7 cellular contexts compared by ENCODE assay signal in the genomic region with DNA sequence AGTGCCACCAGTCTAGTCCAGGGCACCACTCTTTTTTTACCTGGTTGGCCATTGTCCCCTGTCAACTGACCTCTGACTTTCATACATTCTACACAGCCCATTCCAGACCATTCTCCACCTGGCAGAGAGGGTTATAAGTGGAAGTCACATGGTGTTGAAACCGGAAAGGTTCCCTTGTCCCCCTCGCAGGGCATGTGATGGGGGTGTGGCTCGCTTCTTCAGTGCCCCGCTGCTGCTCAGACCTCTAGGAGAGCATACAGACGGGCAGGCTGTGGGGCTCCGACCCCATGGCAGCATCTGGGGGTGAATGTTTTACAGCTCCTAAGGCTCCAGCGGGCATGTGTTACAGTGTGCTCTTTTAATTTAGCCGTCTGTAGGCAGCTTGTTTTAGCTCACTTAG. TPM values are rescaled to one million over a fixed set of nuclear protein-coding genes. Genes with fewer than 3 reads are reported as not detected.
A peak's percentile ranks its signal among the peaks of the same experiment; 100 is the strongest.
DNase-seq lines count a peak whose midpoint lies in the region; ATAC-seq and TF ChIP-seq lines count a peak whose summit lies in the region.
"Not testable (repeated sequence)": the region's sequence is repeated elsewhere in the genome, so short reads cannot be mapped to it uniquely, and the experiment has no call there.

No MANE protein-coding gene starts in this region.

- in situ Hi-C loops in gastrocnemius medialis (cut with MboI; ENCODE audit: low sequenced_read_pairs in 4 of 4), result not testable (repeated sequence)

- H3K36me3 Mint-ChIP-seq in CD14-positive monocyte (peaks cover 84 to 92% of the 10 kb centered on the region in 2 donors), endodermal cell (ENCODE audit: low read depth) (peaks cover 81% of the 10 kb centered on the region), nephron progenitor cell (ENCODE audit: low read depth) (peaks cover 85% of the 10 kb centered on the region)
- peaks cover 46% of the 10 kb centered on the region for H3K36me3 Mint-ChIP-seq in activated naive CD8-positive, alpha-beta T cell treated with anti-CD3 and anti-CD28 coated beads, Interleukin-2, amount 50 U/mL, for 24 hours (ENCODE audit: low read depth)

- not testable (repeated sequence) for H3K9me3 Mint-ChIP-seq in CD14-positive monocyte; activated naive CD8-positive, alpha-beta T cell treated with anti-CD3 and anti-CD28 coated beads, Interleukin-2, amount 50 U/mL, for 24 hours; endodermal cell; nephron progenitor cell

- not testable (repeated sequence) for H3K9ac ChIP-seq in endodermal cell (ENCODE audit: extremely low read depth, low read length, poor library complexity, severe bottlenecking)

- H3K27ac ChIP-seq in RWPE1 (peak overlapping the region; percentile 75), gastrocnemius medialis (peak overlapping the region in 3 of 4 donors; percentile 73 to 81 (median 75))
- not testable (repeated sequence) for H3K27ac ChIP-seq in endodermal cell (ENCODE audit: low read depth, low read length); upper lobe of right lung

- not testable (repeated sequence) for H3K4me1 ChIP-seq in endodermal cell (ENCODE audit: control insufficient read depth, insufficient read depth, low read length); upper lobe of right lung
- peaks cover 12 to 42% of the 10 kb centered on the region in 2 donors for H3K4me1 ChIP-seq in gastrocnemius medialis

- peaks cover 13% of the 10 kb centered on the region for H3K4me1 Mint-ChIP-seq in CD14-positive monocyte
- peaks cover 12% of the 10 kb centered on the region for H3K4me1 Mint-ChIP-seq in activated naive CD8-positive, alpha-beta T cell treated with anti-CD3 and anti-CD28 coated beads, Interleukin-2, amount 50 U/mL, for 24 hours
- H3K4me1 Mint-ChIP-seq in endodermal cell, result not testable (repeated sequence)
- H3K4me1 Mint-ChIP-seq in nephron progenitor cell, result peaks cover 25% of the 10 kb centered on the region

- DNase-seq in CD14-positive monocyte (ENCODE audit: low spot score); RWPE1 (ENCODE audit: low spot score); activated naive CD8-positive, alpha-beta T cell treated with anti-CD3 and anti-CD28 coated beads, Interleukin-2, amount 50 U/mL, for 24 hours; nephron progenitor cell; gastrocnemius medialis: not testable (repeated sequence)
- DNase-seq in endodermal cell, result peak; percentile 46
- DNase-seq in upper lobe of right lung, result peak; percentile 62

- not testable (repeated sequence) for H3K4me3 ChIP-seq in endodermal cell (ENCODE audit: low read length); gastrocnemius medialis; upper lobe of right lung

- CTCF ChIA-PET in RWPE1 (lab: Yijun Ruan, JAX), result not testable (repeated sequence)

- not testable (repeated sequence) for H3K4me3 Mint-ChIP-seq in CD14-positive monocyte; activated naive CD8-positive, alpha-beta T cell treated with anti-CD3 and anti-CD28 coated beads, Interleukin-2, amount 50 U/mL, for 24 hours; endodermal cell; nephron progenitor cell

- H3K27me3 Mint-ChIP-seq in CD14-positive monocyte (ENCODE audit: low read depth in 3 of 3); activated naive CD8-positive, alpha-beta T cell treated with anti-CD3 and anti-CD28 coated beads, Interleukin-2, amount 50 U/mL, for 24 hours; endodermal cell (ENCODE audit: insufficient read depth); nephron progenitor cell (ENCODE audit: low read depth, poor library complexity): not testable (repeated sequence)

- POLR2A ChIA-PET in RWPE1 (lab: Yijun Ruan, JAX; ENCODE audit: low non-redundant PET), result not testable (repeated sequence)

- ATAC-seq in activated naive CD8-positive, alpha-beta T cell treated with anti-CD3 and anti-CD28 coated beads, Interleukin-2, amount 50 U/mL, for 24 hours; gastrocnemius medialis; upper lobe of right lung: not testable (repeated sequence)

- not testable (repeated sequence) for TF ChIP-seq CTCF in CD14-positive monocyte (IDR thresholded peaks at IDR 0.05); RWPE1 (conservative IDR thresholded peaks at IDR 0.05; ENCODE audit: low read depth); endodermal cell (conservative IDR thresholded peaks at IDR 0.05); nephron progenitor cell (IDR thresholded peaks at IDR 0.05); gastrocnemius medialis (IDR thresholded peaks at IDR 0.05 in 4 of 5, conservative IDR thresholded peaks at IDR 0.05 in 1 of 5); upper lobe of right lung (IDR thresholded peaks at IDR 0.05)

- intact Hi-C loops in CD14-positive monocyte (cut with micrococcal nuclease); gastrocnemius medialis (cut with DNase I; ENCODE audit: low total_unique reads); upper lobe of right lung (cut with DNase I): not testable (repeated sequence)

- not testable (repeated sequence) for H3K27me3 ChIP-seq in endodermal cell (ENCODE audit: control insufficient read depth, insufficient read depth, low read length, poor library complexity, severe bottlenecking); gastrocnemius medialis; upper lobe of right lung

- WGBS in endodermal cell (ENCODE audit: insufficient coverage in 1 of 2, insufficient read length in 1 of 2), 2 experiments, result 92 to 100% methylated on average over 4 to 6 of the region's 8 CpGs

- not testable (repeated sequence) for H3K9me3 ChIP-seq in endodermal cell (ENCODE audit: control insufficient read depth, low read length); gastrocnemius medialis; upper lobe of right lung

- not testable (repeated sequence) for TF ChIP-seq POLR2A in gastrocnemius medialis (IDR thresholded peaks at IDR 0.05)

- H3K27ac Mint-ChIP-seq in CD14-positive monocyte, result peak overlapping the region in 4 of 7 donors; percentile 2 to 85 (median 45)
- H3K27ac Mint-ChIP-seq in activated naive CD8-positive, alpha-beta T cell treated with anti-CD3 and anti-CD28 coated beads, Interleukin-2, amount 50 U/mL, for 24 hours, result peak overlapping the region; percentile 15
- peak overlapping the region; percentile 72 for H3K27ac Mint-ChIP-seq in endodermal cell
- peak overlapping the region; percentile 16 for H3K27ac Mint-ChIP-seq in nephron progenitor cell

- H3K36me3 ChIP-seq in endodermal cell (ENCODE audit: control insufficient read depth, insufficient read depth, low read length) (peaks cover 77% of the 10 kb centered on the region), gastrocnemius medialis (peaks cover 3 to 20% of the 10 kb centered on the region in 2 donors), upper lobe of right lung (peaks cover 91% of the 10 kb centered on the region)

RNA-seq across cellular contexts. Expression of gene NTAN1, which starts 28.8 kb away (rescaled TPM):
- 10 to 100 TPM; 37.3 to 40.4 TPM for polyA plus RNA-seq in CD14-positive monocyte
- total RNA-seq in endodermal cell, result 10 to 100 TPM; 47.2 to 57.3 TPM
- polyA plus RNA-seq in endodermal cell (2013, experiment 1 of 2), result 55.9 TPM
- polyA plus RNA-seq in endodermal cell (2013, experiment 2 of 2), result 51.5 TPM
- 10 to 100 TPM; 33.4 to 40.3 (median 35.8) TPM for total RNA-seq in gastrocnemius medialis
- 38.4 TPM for total RNA-seq in upper lobe of right lung

RNA-seq across cellular contexts. Expression of gene PDXDC1, which starts 52.2 kb away (rescaled TPM):
- polyA plus RNA-seq in CD14-positive monocyte, result 10 to 100 TPM; 22.3 to 36.0 TPM
- total RNA-seq in endodermal cell (100 to 1,000 TPM; 163 to 202 TPM), gastrocnemius medialis (10 to 100 TPM; 34.3 to 69.0 (median 45.2) TPM), upper lobe of right lung (100 TPM)
- 52.4 TPM for polyA plus RNA-seq in endodermal cell (2013, experiment 1 of 2)
- 44.1 TPM for polyA plus RNA-seq in endodermal cell (2013, experiment 2 of 2)

Comparison
In these comparisons a context has a peak if more than half of its experiments do, and no peak if none do; other contexts are left out.
1. H3K27ac Mint-ChIP-seq: peak in every context shown above with its lines; median percentile 72 in endodermal cell; 45 in CD14-positive monocyte; 16 in nephron progenitor cell; 15 in activated naive CD8-positive, alpha-beta T cell treated with anti-CD3 and anti-CD28 coated beads, Interleukin-2, amount 50 U/mL, for 24 hours.